Comparison of ENCODE assay signal across 1 cellular context in the genomic region with DNA sequence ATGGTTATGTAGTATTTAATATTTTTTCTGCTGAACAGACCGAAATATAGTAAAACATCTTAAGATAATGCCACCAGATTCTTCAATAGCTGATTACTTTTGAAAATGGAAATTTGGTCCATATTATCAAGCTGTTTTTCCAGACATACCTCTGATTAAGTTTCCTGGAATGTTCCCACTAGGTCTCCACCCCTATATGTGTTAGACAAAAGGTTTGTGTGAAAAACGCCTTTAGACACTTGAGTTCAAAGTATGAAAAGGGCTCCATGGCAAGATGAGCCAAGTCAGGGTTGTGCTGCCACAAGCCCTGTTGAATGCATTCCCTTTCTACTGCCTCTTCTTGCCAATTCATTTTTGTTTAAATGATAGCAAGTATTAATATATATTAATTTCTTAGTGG.
TF ChIP-seq lines count a peak whose summit lies in the region.

No MANE protein-coding gene starts in this region.

TF ChIP-seq in endothelial cell of umbilical vein, 7 proteins besides CTCF, POLR2A, EP300 and RAD21:
- TF ChIP-seq, protein P1, sequence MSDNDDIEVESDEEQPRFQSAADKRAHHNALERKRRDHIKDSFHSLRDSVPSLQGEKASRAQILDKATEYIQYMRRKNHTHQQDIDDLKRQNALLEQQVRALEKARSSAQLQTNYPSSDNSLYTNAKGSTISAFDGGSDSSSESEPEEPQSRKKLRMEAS (IDR thresholded peaks at IDR 0.05; ENCODE audit: insufficient read depth, insufficient read length): no peak
- peak; percentile 6 for TF ChIP-seq FOS (IDR thresholded peaks at IDR 0.05; ENCODE audit: borderline replicate concordance, insufficient read depth, low read length)
- TF ChIP-seq GATA2 (IDR thresholded peaks at IDR 0.05; ENCODE audit: insufficient read depth, insufficient read length, low read depth, low read length): no peak
